ENCODE assay signal across 12 cellular contexts in the genomic region with DNA sequence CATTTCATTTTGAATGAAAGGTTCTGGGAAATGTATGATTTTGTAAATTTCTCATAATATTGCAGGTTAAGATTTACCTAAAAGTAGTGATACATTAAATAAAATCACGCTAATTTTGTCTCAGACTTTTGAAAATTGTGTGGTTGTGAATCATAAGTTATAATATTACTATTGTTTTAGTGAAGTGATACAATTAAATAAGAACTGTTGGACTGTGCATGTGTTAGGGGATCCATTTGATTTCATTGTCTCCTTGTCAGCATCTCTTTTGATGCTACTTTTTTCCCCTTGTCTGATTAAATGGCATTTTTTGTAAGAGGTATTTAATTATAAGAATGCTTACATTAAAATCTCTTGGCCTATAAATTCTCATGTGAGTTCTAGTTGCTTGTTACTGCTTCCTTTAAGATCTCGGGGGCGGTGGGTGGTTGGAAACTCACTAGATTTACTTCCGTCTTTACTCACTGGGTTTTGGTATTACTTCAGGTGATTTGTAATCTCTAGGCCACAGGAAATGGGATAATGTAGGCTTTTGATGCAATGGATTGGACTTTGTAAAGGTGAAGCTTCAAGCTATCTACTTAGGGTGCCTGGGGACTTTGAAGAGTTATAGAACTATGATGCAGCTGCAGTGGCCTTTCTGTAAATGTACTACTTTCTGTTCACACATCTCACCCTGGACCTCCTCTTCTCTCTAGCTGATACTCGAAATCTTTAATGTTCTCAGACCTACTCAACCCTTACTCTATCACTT.
DNase-seq lines count a peak whose midpoint lies in the region; ATAC-seq and TF ChIP-seq lines count a peak whose summit lies in the region.
"Had no signal": no experiment of that assay in that cellular context is flagged by ENCODE, and none has a peak within 500 bp of the region (broad histone marks: within the 10 kb centered on the region; RNA-seq: fewer than 3 reads in every experiment).

No MANE protein-coding gene starts in this region.

- in situ Hi-C loops in transverse colon (cut with MboI; ENCODE audit: low pct_ligation_motif_present in 1 of 4, low pct_unique_long_range_greater_than_20kb in 1 of 4, low sequenced_read_pairs in 3 of 4), result no loop called here

- no peak overlapping the region for H2AFZ ChIP-seq in mesenchymal stem cell (ENCODE audit: low read depth, low read length)
- H2AFZ ChIP-seq: PC-9 had no signal

- H3K4me1 Mint-ChIP-seq in CD4-positive, CD25-positive, alpha-beta regulatory T cell, result peaks cover 33 to 62% (median 39%) of the 10 kb centered on the region in 4 donors
- H3K4me1 Mint-ChIP-seq in type B pancreatic cell (ENCODE audit: unreplicated experiment), result no peaks in the 10 kb centered on the region

- no peak overlapping the region for H3K9ac ChIP-seq in mesenchymal stem cell (ENCODE audit: low read length)
- H3K9ac ChIP-seq: BLaER1 treated with 17β-estradiol and CSF1 and Interleukin-3, amounts not matched to agents 10 nM and 100 nM had no signal

- no peak overlapping the region for H4K91ac ChIP-seq in mesenchymal stem cell (ENCODE audit: low read length)

- H3K4me2 ChIP-seq in mesenchymal stem cell (ENCODE audit: low read length, poor library complexity, severe bottlenecking), result no peak overlapping the region
- H3K4me2 ChIP-seq: BLaER1 treated with 17β-estradiol and CSF1 and Interleukin-3, amounts not matched to agents 10 nM and 100 nM; PC-9 had no signal

- no peak overlapping the region for H3K27ac ChIP-seq in CD4-positive, CD25-positive, alpha-beta regulatory T cell (ENCODE audit: insufficient read depth, low read length, poor library complexity, severe bottlenecking)
- H3K27ac ChIP-seq in transverse colon, result no peak overlapping the region
- H3K27ac ChIP-seq in mesenchymal stem cell (ENCODE audit: low read length, poor library complexity, severe bottlenecking), result no peak overlapping the region
- H3K27ac ChIP-seq: BLaER1 treated with 17β-estradiol and CSF1 and Interleukin-3, amounts not matched to agents 10 nM and 100 nM; PC-9 had no signal

- H2BK120ac ChIP-seq in mesenchymal stem cell (ENCODE audit: low read depth, low read length), result no peak overlapping the region

- H3K27ac Mint-ChIP-seq in CD4-positive, CD25-positive, alpha-beta regulatory T cell, result peak overlapping the region in 2 of 3 donors; percentile 2 to 9
- no peak overlapping the region for H3K27ac Mint-ChIP-seq in type B pancreatic cell
- H3K27ac Mint-ChIP-seq: dendritic cell treated with granulocyte-macrophage colony-stimulating factor and Interleukin-4, amounts not matched to agents 40 ng/mL and 50 ng/mL, for 4 days; HFFc6 had no signal

- WGBS in transverse colon (ENCODE audit: low coverage in 1 of 2), 2 donors, result 74 to 84% methylated on average over 5 of the region's 5 CpGs
- 96% methylated on average over 3 of the region's 5 CpGs for WGBS in mesenchymal stem cell

- no peak overlapping the region for H3K4ac ChIP-seq in mesenchymal stem cell (ENCODE audit: low read depth in 1 of 2, low read length in 2 of 2)

- no peaks in the 10 kb centered on the region for H3K27me3 Mint-ChIP-seq in CD4-positive, CD25-positive, alpha-beta regulatory T cell
- H3K27me3 Mint-ChIP-seq in type B pancreatic cell, result no peaks in the 10 kb centered on the region
- H3K27me3 Mint-ChIP-seq: dendritic cell treated with granulocyte-macrophage colony-stimulating factor and Interleukin-4, amounts not matched to agents 40 ng/mL and 50 ng/mL, for 4 days had no signal

- H3K4me3 ChIP-seq in CD4-positive, CD25-positive, alpha-beta regulatory T cell (ENCODE audit: low read depth, low read length), result no peak overlapping the region
- H3K4me3 ChIP-seq in transverse colon (no peak overlapping the region), mesenchymal stem cell (ENCODE audit: insufficient read depth in 1 of 2, low read depth in 1 of 2, low read length in 2 of 2) (no peak overlapping the region)
- H3K4me3 ChIP-seq: BLaER1 treated with 17β-estradiol and CSF1 and Interleukin-3, amounts not matched to agents 10 nM and 100 nM; PC-9 had no signal

- peak overlapping the region in 1 of 4 donors; percentile 5 for H3K4me3 Mint-ChIP-seq in CD4-positive, CD25-positive, alpha-beta regulatory T cell
- no peak overlapping the region for H3K4me3 Mint-ChIP-seq in type B pancreatic cell
- H3K4me3 Mint-ChIP-seq: dendritic cell treated with granulocyte-macrophage colony-stimulating factor and Interleukin-4, amounts not matched to agents 40 ng/mL and 50 ng/mL, for 4 days; HFFc6 had no signal

- H3K27me3 ChIP-seq in CD4-positive, CD25-positive, alpha-beta regulatory T cell (ENCODE audit: control insufficient read depth, insufficient read depth, low read length), result no peaks in the 10 kb centered on the region
- H3K27me3 ChIP-seq in transverse colon (no peaks in the 10 kb centered on the region), mesenchymal stem cell (ENCODE audit: control insufficient read depth in 1 of 2, insufficient read depth in 1 of 2, low read length in 2 of 2) (no peaks in the 10 kb centered on the region)
- H3K27me3 ChIP-seq: BLaER1 treated with 17β-estradiol and CSF1 and Interleukin-3, amounts not matched to agents 10 nM and 100 nM had no signal

- no peak overlapping the region for H2BK15ac ChIP-seq in mesenchymal stem cell (ENCODE audit: low read depth, poor library complexity, severe bottlenecking)

- no peak overlapping the region for H3K18ac ChIP-seq in mesenchymal stem cell (ENCODE audit: low read depth in 1 of 2, low read length in 2 of 2)

- TF ChIP-seq POLR2A in transverse colon (IDR thresholded peaks at IDR 0.05), result no peak

- no peaks in the 10 kb centered on the region for H3K9me3 Mint-ChIP-seq in CD4-positive, CD25-positive, alpha-beta regulatory T cell
- no peaks in the 10 kb centered on the region for H3K9me3 Mint-ChIP-seq in type B pancreatic cell
- H3K9me3 Mint-ChIP-seq: dendritic cell treated with granulocyte-macrophage colony-stimulating factor and Interleukin-4, amounts not matched to agents 40 ng/mL and 50 ng/mL, for 4 days; HFFc6 had no signal

- peaks cover 24% of the 10 kb centered on the region for H3K36me3 ChIP-seq in CD4-positive, CD25-positive, alpha-beta regulatory T cell (ENCODE audit: control insufficient read depth, insufficient read depth, low read length)
- peaks cover 0 to 18% (median 6%) of the 10 kb centered on the region in 4 donors for H3K36me3 ChIP-seq in transverse colon
- peaks cover 3 to 29% of the 10 kb centered on the region in 2 experiments for H3K36me3 ChIP-seq in mesenchymal stem cell (ENCODE audit: control insufficient read depth in 1 of 2, insufficient read depth in 2 of 2, low read depth in 1 of 2, low read length in 2 of 2)

- no peak overlapping the region for H2BK5ac ChIP-seq in mesenchymal stem cell (ENCODE audit: low read depth, low read length, poor library complexity, severe bottlenecking)

- no peak for TF ChIP-seq EP300 in transverse colon (IDR thresholded peaks at IDR 0.05; ENCODE audit: low read depth)

- no peak for ATAC-seq in CD4-positive, CD25-positive, alpha-beta regulatory T cell (ENCODE audit: low read depth in 2 of 2)
- ATAC-seq in GM18502 (IDR thresholded peaks at IDR 0.05; ENCODE audit: poor library complexity, unreplicated experiment), result peak; percentile 58
- ATAC-seq in HG03432 (IDR thresholded peaks at IDR 0.05; ENCODE audit: unreplicated experiment), result peak; percentile 52

- H3K36me3 Mint-ChIP-seq in CD4-positive, CD25-positive, alpha-beta regulatory T cell, result peaks cover 39% of the 10 kb centered on the region
- H3K36me3 Mint-ChIP-seq in type B pancreatic cell, result peaks cover 20% of the 10 kb centered on the region

- H3K14ac ChIP-seq in mesenchymal stem cell (ENCODE audit: low read length in 2 of 2), result no peak overlapping the region

- H2BK12ac ChIP-seq in mesenchymal stem cell (ENCODE audit: low read length in 2 of 2), result no peak overlapping the region

- no peak overlapping the region for H4K8ac ChIP-seq in mesenchymal stem cell (ENCODE audit: low read length)

- DNase-seq in CD4-positive, CD25-positive, alpha-beta regulatory T cell, result peak in 1 of 3 donors; percentile 22
- DNase-seq in stimulated activated CD4-positive, alpha-beta T cell treated with anti-CD3 and anti-CD28 coated beads, Interleukin-12 subunit alpha, Interleukin-12 subunit beta, amount 100 ng/mL, for 24 hours (ENCODE audit: low read depth in 2 of 2), result peak; percentile 13 to 53
- no peak for DNase-seq in type B pancreatic cell (ENCODE audit: extremely low spot score, unreplicated experiment)
- no peak for DNase-seq in COLO668 (lab: John Stamatoyannopoulos, UW; ENCODE audit: unreplicated experiment)
- no peak for DNase-seq in transverse colon
- DNase-seq in mesenchymal stem cell, result no peak
- DNase-seq: HFFc6, PC-9 had no signal

- H3K4me1 ChIP-seq in CD4-positive, CD25-positive, alpha-beta regulatory T cell (ENCODE audit: control insufficient read depth, insufficient read depth, low read length, poor library complexity, severe bottlenecking), result no peaks in the 10 kb centered on the region
- H3K4me1 ChIP-seq in transverse colon (no peaks in the 10 kb centered on the region), mesenchymal stem cell (ENCODE audit: control insufficient read depth, insufficient read depth, low read depth, low read length) (no peaks in the 10 kb centered on the region)
- H3K4me1 ChIP-seq: BLaER1 treated with 17β-estradiol and CSF1 and Interleukin-3, amounts not matched to agents 10 nM and 100 nM had no signal

- no peak overlapping the region for H3K23ac ChIP-seq in mesenchymal stem cell (ENCODE audit: low read length in 2 of 2)

- intact Hi-C loops in transverse colon (cut with DNase I; ENCODE audit: low total_unique reads), result no loop called here

- H3K9me3 ChIP-seq in CD4-positive, CD25-positive, alpha-beta regulatory T cell (ENCODE audit: control insufficient read depth in 2 of 2, low read length in 2 of 2), result no peaks in the 10 kb centered on the region
- H3K9me3 ChIP-seq in transverse colon (no peaks in the 10 kb centered on the region), mesenchymal stem cell (ENCODE audit: control insufficient read depth, low read length) (no peaks in the 10 kb centered on the region)

- H2AK5ac ChIP-seq in mesenchymal stem cell (ENCODE audit: low read length, severe bottlenecking), result no peak overlapping the region

- no peak for TF ChIP-seq CTCF in type B pancreatic cell (conservative IDR thresholded peaks at IDR 0.05)
- TF ChIP-seq CTCF in transverse colon (IDR thresholded peaks at IDR 0.05), result no peak

- peaks cover 22% of the 10 kb centered on the region for H3K79me1 ChIP-seq in mesenchymal stem cell (replicated peaks; ENCODE audit: low read length, poor library complexity, severe bottlenecking)

Comparison
In these comparisons a context has a peak if more than half of its experiments do, and no peak if none do; other contexts are left out.
1. ATAC-seq: peak in GM18502 (single experiment) and HG03432 (single experiment); none in CD4-positive, CD25-positive, alpha-beta regulatory T cell (0 of 2).
2. DNase-seq: peak in stimulated activated CD4-positive, alpha-beta T cell treated with anti-CD3 and anti-CD28 coated beads, Interleukin-12 subunit alpha, Interleukin-12 subunit beta, amount 100 ng/mL, for 24 hours (2 of 2); none in type B pancreatic cell (single experiment), COLO668 (single experiment), transverse colon (single experiment) and mesenchymal stem cell (single experiment).